Comparison of ENCODE assay signal across 8 cellular contexts in the genomic region with DNA sequence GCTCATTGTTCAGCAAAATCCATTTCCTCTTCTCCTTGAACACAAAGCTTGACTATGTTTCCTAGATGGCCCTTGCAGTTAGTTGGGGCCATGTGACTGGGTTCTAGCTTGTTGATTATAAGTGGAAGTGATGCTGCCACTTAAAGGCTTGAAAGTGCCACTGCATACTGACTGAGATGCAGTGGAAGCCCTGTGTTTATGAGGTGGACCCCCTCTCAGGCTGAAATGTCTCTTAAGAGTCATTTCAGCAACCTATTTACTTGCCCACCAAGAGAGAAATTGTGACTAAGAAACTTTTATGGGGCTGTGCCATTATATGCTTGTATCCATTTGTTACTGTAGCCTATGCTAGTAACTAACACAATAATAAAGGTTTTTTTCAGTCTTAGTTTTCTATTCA. TPM values are rescaled to one million over a fixed set of nuclear protein-coding genes. Genes with fewer than 3 reads are reported as not detected.
DNase-seq lines count a peak whose midpoint lies in the region; ATAC-seq and TF ChIP-seq lines count a peak whose summit lies in the region.

No MANE protein-coding gene starts in this region.

- no peaks in the 10 kb centered on the region for H4K20me1 ChIP-seq in SK-N-SH (ENCODE audit: insufficient read depth)
- no peaks in the 10 kb centered on the region for H4K20me1 ChIP-seq in Loucy (ENCODE audit: insufficient read depth, low read length, poor library complexity, severe bottlenecking)

- no peak for ATAC-seq in SK-N-SH treated with all-trans-retinoic acid at 6 μM for 48 hours
- peak; percentile 96 for ATAC-seq in memory B cell (ENCODE audit: low read depth)
- no peak for ATAC-seq in GM19395 (IDR thresholded peaks at IDR 0.05; ENCODE audit: unreplicated experiment)
- no peak for ATAC-seq in GM19455 (IDR thresholded peaks at IDR 0.05; ENCODE audit: unreplicated experiment)

- no peak overlapping the region for H3K9ac ChIP-seq in SK-N-SH
- H3K9ac ChIP-seq in Loucy (ENCODE audit: low read depth, low read length, poor library complexity, severe bottlenecking) = no peak overlapping the region

- no peaks in the 10 kb centered on the region for H3F3A ChIP-seq in SK-N-SH (replicated peaks; ENCODE audit: insufficient read depth)
- H3F3A ChIP-seq in Loucy (ENCODE audit: low read depth) = no peaks in the 10 kb centered on the region

- H3K79me2 ChIP-seq in SK-N-SH (ENCODE audit: insufficient read depth) (no peaks in the 10 kb centered on the region), Loucy (ENCODE audit: insufficient read depth, low read length) (no peaks in the 10 kb centered on the region)

- no peak overlapping the region for H3K4me3 Mint-ChIP-seq in memory B cell

- H3K4me1 Mint-ChIP-seq in memory B cell = no peaks in the 10 kb centered on the region

- peaks cover 5% of the 10 kb centered on the region for H3K27me3 Mint-ChIP-seq in memory B cell

- TF ChIP-seq RAD21 in SK-N-SH (IDR thresholded peaks at IDR 0.05; ENCODE audit: low read length) = peak; percentile 54

- CTCF ChIA-PET in SK-N-SH (lab: Yijun Ruan, JAX) = interaction anchor here (0.6 to 2.0 kb wide), 9 partner anchors 12 to 275 kb away, joined by 3 to 9 read pairs (median 3); no protein-coding TSS in a partner anchor

- H3K4me1 ChIP-seq in SK-N-SH (ENCODE audit: control insufficient read depth in 1 of 2, insufficient read depth in 2 of 2, low read depth in 1 of 2, low read length in 1 of 2) (peaks cover 0 to 6% of the 10 kb centered on the region in 2 experiments; a peak in 1 of 4 replicates), Loucy (ENCODE audit: insufficient read depth, low read length, poor library complexity, severe bottlenecking) (peaks cover 13% of the 10 kb centered on the region)

- DNase-seq in SK-N-SH = no peak
- DNase-seq in cerebellar cortex (ENCODE audit: low spot score) = peak; percentile 60
- no peak for DNase-seq in memory B cell (ENCODE audit: low spot score in 2 of 2)
- no peak for DNase-seq in activated T-cell treated with anti-CD3 and anti-CD28 coated beads, Interleukin-2, amount 50 U/mL, for 1 hour

- no peaks in the 10 kb centered on the region for H3K36me3 ChIP-seq in SK-N-SH (replicated peaks in 1 of 2; ENCODE audit: control insufficient read depth in 1 of 2, insufficient read depth in 2 of 2, low read length in 1 of 2)
- H3K36me3 ChIP-seq in Loucy (ENCODE audit: insufficient read depth, low read length) = no peaks in the 10 kb centered on the region

- H3K9me2 ChIP-seq in SK-N-SH = no peaks in the 10 kb centered on the region
- H3K9me2 ChIP-seq in Loucy (replicated peaks; ENCODE audit: low read depth, low read length) = no peaks in the 10 kb centered on the region

- no peaks in the 10 kb centered on the region for H3K9me3 Mint-ChIP-seq in memory B cell

- H3K36me3 Mint-ChIP-seq in memory B cell = no peaks in the 10 kb centered on the region

- peaks cover 7% of the 10 kb centered on the region for H3K27me3 ChIP-seq in SK-N-SH (ENCODE audit: insufficient read depth)
- H3K27me3 ChIP-seq in Loucy (ENCODE audit: insufficient read depth, low read length, poor library complexity, severe bottlenecking) = no peaks in the 10 kb centered on the region

- TF ChIP-seq CTCF in SK-N-SH (IDR thresholded peaks at IDR 0.05) (peak; percentile 26; the same call in 1 of the 2 replicates), Loucy (conservative IDR thresholded peaks at IDR 0.05; ENCODE audit: low read length) (peak; percentile 73)

- H3K27ac Mint-ChIP-seq in memory B cell = no peak overlapping the region

- no peak overlapping the region for H3K4me2 ChIP-seq in SK-N-SH
- no peak overlapping the region for H3K4me2 ChIP-seq in Loucy (ENCODE audit: low read depth, low read length, poor library complexity, severe bottlenecking)

- POLR2A ChIA-PET in SK-N-SH (lab: Yijun Ruan, JAX) = no interaction called here

- H3K4me3 ChIP-seq in SK-N-SH (ENCODE audit: low read depth in 2 of 2, low read length in 1 of 2) (no peak overlapping the region), Loucy (ENCODE audit: low read length, poor library complexity, severe bottlenecking) (no peak overlapping the region)

- H3K27ac ChIP-seq in SK-N-SH (ENCODE audit: low read depth in 2 of 2, low read length in 1 of 2) = no peak overlapping the region

- no peaks in the 10 kb centered on the region for H3K9me3 ChIP-seq in SK-N-SH
- H3K9me3 ChIP-seq in Loucy (ENCODE audit: insufficient read depth, low read depth, low read length) = no peaks in the 10 kb centered on the region

- no peak for TF ChIP-seq EP300 in SK-N-SH (IDR thresholded peaks at IDR 0.05; ENCODE audit: borderline replicate concordance in 1 of 2, low read depth in 1 of 2, low read length in 1 of 2)

- H2AFZ ChIP-seq in SK-N-SH (ENCODE audit: low read depth) (no peak overlapping the region), Loucy (ENCODE audit: low read length) (no peak overlapping the region)

TF ChIP-seq in SK-N-SH, 30 proteins besides CTCF, POLR2A, EP300 and RAD21:
- TF ChIP-seq POLR2AphosphoS5 (IDR thresholded peaks at IDR 0.05; ENCODE audit: low read depth, low read length) = no peak
- TF ChIP-seq EZH2phosphoT487 (IDR thresholded peaks at IDR 0.05; ENCODE audit: borderline replicate concordance, low read depth) = no peak
- no peak for TF ChIP-seq ELF1 (IDR thresholded peaks at IDR 0.05)
- no peak for TF ChIP-seq GATA2 (CRISPR knock-in tag; IDR thresholded peaks at IDR 0.05)
- TF ChIP-seq RFX5 (IDR thresholded peaks at IDR 0.05; ENCODE audit: low read length) = no peak
- TF ChIP-seq, protein P1, sequence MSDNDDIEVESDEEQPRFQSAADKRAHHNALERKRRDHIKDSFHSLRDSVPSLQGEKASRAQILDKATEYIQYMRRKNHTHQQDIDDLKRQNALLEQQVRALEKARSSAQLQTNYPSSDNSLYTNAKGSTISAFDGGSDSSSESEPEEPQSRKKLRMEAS (IDR thresholded peaks at IDR 0.05; ENCODE audit: low read depth) = no peak
- TF ChIP-seq MXI1 (IDR thresholded peaks at IDR 0.05; ENCODE audit: low read depth, low read length) = no peak
- peak; percentile 20; the same call in 1 of the 2 replicates for TF ChIP-seq SMC3 (IDR thresholded peaks at IDR 0.05; ENCODE audit: low read depth, low read length)
- TF ChIP-seq, protein P2, sequence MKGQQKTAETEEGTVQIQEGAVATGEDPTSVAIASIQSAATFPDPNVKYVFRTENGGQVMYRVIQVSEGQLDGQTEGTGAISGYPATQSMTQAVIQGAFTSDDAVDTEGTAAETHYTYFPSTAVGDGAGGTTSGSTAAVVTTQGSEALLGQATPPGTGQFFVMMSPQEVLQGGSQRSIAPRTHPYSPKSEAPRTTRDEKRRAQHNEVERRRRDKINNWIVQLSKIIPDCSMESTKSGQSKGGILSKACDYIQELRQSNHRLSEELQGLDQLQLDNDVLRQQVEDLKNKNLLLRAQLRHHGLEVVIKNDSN (IDR thresholded peaks at IDR 0.05; ENCODE audit: borderline replicate concordance, low read depth) = peak; percentile 42; the same call in 1 of the 2 replicates
- no peak for TF ChIP-seq GABPA (IDR thresholded peaks at IDR 0.05; ENCODE audit: low read depth)
- TF ChIP-seq FOXM1 (IDR thresholded peaks at IDR 0.05; ENCODE audit: low read depth) = no peak
- TF ChIP-seq FOXJ3 (CRISPR knock-in tag; IDR thresholded peaks at IDR 0.05) = no peak

TF ChIP-seq in SK-N-SH treated with all-trans-retinoic acid at 6 μM for 48 hours, 23 proteins besides CTCF, POLR2A, EP300 and RAD21 (continues in another document):
- TF ChIP-seq ZFP30 (CRISPR knock-in tag; IDR thresholded peaks at IDR 0.05) (no peak), ZNF565 (CRISPR knock-in tag; conservative IDR thresholded peaks at IDR 0.05; ENCODE audit: low read depth) (no peak), ZFP3 (CRISPR knock-in tag; IDR thresholded peaks at IDR 0.05) (no peak), ISL1 (CRISPR knock-in tag; IDR thresholded peaks at IDR 0.05) (no peak), OSR1 (CRISPR knock-in tag; IDR thresholded peaks at IDR 0.05) (no peak), TSHZ2 (CRISPR knock-in tag; IDR thresholded peaks at IDR 0.05) (no peak), TOX (CRISPR knock-in tag; IDR thresholded peaks at IDR 0.05; ENCODE audit: borderline replicate concordance) (no peak), ZC3H10 (CRISPR knock-in tag; IDR thresholded peaks at IDR 0.05) (no peak), RARB (CRISPR knock-in tag; IDR thresholded peaks at IDR 0.05) (no peak)
- TF ChIP-seq, protein P3, sequence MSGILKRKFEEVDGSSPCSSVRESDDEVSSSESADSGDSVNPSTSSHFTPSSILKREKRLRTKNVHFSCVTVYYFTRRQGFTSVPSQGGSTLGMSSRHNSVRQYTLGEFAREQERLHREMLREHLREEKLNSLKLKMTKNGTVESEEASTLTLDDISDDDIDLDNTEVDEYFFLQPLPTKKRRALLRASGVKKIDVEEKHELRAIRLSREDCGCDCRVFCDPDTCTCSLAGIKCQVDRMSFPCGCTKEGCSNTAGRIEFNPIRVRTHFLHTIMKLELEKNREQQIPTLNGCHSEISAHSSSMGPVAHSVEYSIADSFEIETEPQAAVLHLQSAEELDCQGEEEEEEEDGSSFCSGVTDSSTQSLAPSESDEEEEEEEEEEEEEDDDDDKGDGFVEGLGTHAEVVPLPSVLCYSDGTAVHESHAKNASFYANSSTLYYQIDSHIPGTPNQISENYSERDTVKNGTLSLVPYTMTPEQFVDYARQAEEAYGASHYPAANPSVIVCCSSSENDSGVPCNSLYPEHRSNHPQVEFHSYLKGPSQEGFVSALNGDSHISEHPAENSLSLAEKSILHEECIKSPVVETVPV (CRISPR knock-in tag; IDR thresholded peaks at IDR 0.05) = no peak

RNA-seq across cellular contexts. Expression of gene ANP32A, which starts 8.4 kb away (rescaled TPM):
- polyA plus RNA-seq in SK-N-SH (2012; rRNA removed) = 58.4 and 61.7 TPM in 2 replicates
- 78.1 and 80.4 TPM in 2 replicates for polyA plus RNA-seq in SK-N-SH (2012; cell fraction: cytosol; rRNA removed)
- polyA plus RNA-seq in SK-N-SH (2012; cell fraction: nucleus; rRNA removed) = 24.1 and 31.7 TPM in 2 replicates
